ENCODE assay signal across 11 cellular contexts in genomic region chr7:155669717-155670505, GRCh38. TPM values are rescaled to one million over a fixed set of nuclear protein-coding genes. Genes with fewer than 3 reads are reported as not detected.
DNase-seq lines count a peak whose midpoint lies in the region; ATAC-seq, FAIRE-seq and TF ChIP-seq lines count a peak whose summit lies in the region.
"Had no signal": no experiment of that assay in that cellular context is flagged by ENCODE, and none has a peak within 500 bp of the region (broad histone marks: within the 10 kb centered on the region; RNA-seq: fewer than 3 reads in every experiment).

No MANE protein-coding gene starts in this region.

- H3K4me3 ChIP-seq in GM12878 (no peak overlapping the region), Peyer's patch (no peak overlapping the region)

- H3K4me1 ChIP-seq in GM12878 (ENCODE audit: control insufficient read depth, insufficient read depth, low read length) (no peaks in the 10 kb centered on the region; the same call in 1 of the 2 replicates), Peyer's patch (peaks cover 0 to 20% (median 0%) of the 10 kb centered on the region in 4 donors)

- H3K27me3 Mint-ChIP-seq in type B pancreatic cell = no peaks in the 10 kb centered on the region

- H3K9ac ChIP-seq in GM12878 (ENCODE audit: control insufficient read depth, insufficient read depth, low read length) = no peak overlapping the region

- H3K9me3 ChIP-seq in GM12878 (replicated peaks; ENCODE audit: control insufficient read depth, insufficient read depth, low read length) (no peaks in the 10 kb centered on the region; the same call in 2 of the 3 replicates), Peyer's patch (no peaks in the 10 kb centered on the region)

- no peaks in the 10 kb centered on the region for H3K36me3 Mint-ChIP-seq in activated naive CD4-positive, alpha-beta T cell treated with anti-CD3 and anti-CD28 coated beads, Interleukin-2, amount 50 U/mL, for 72 hours
- H3K36me3 Mint-ChIP-seq in type B pancreatic cell = peaks cover 19% of the 10 kb centered on the region

- peak overlapping the region; percentile 1 to 29 for H3K27ac Mint-ChIP-seq in activated naive CD4-positive, alpha-beta T cell treated with anti-CD3 and anti-CD28 coated beads, Interleukin-2, amount 50 U/mL, for 72 hours
- peak overlapping the region; percentile 2 for H3K27ac Mint-ChIP-seq in type B pancreatic cell

- H3K4me1 Mint-ChIP-seq in type B pancreatic cell (ENCODE audit: unreplicated experiment) = peaks cover 27% of the 10 kb centered on the region

- H3K27ac ChIP-seq in GM12878 (ENCODE audit: control insufficient read depth, insufficient read depth) (no peak overlapping the region), Peyer's patch (no peak overlapping the region)

- DNase-seq in activated naive CD4-positive, alpha-beta T cell treated with anti-CD3 and anti-CD28 coated beads, Interleukin-2, amount 50 U/mL, for 72 hours (ENCODE audit: low spot score in 2 of 2) = no peak
- no peak for DNase-seq in activated naive CD4-positive, alpha-beta T cell treated with anti-CD3 and anti-CD28 coated beads, Interleukin-2, amount 50 U/mL, for 16 hours
- no peak for DNase-seq in GM12878 (ENCODE audit: low read depth, low spot score)
- peak; percentile 39 for DNase-seq in iPS-NIHi7 (ENCODE audit: extremely low spot score)
- no peak for DNase-seq in type B pancreatic cell (ENCODE audit: extremely low spot score, unreplicated experiment)
- DNase-seq in Peyer's patch = no peak
- DNase-seq in NCI-H524 (lab: John Stamatoyannopoulos, UW) = no peak
- DNase-seq: amniotic stem cell, NCI-H1417, T1000 had no signal

- RAD21 ChIA-PET in GM12878 (lab: Charles Lee; ENCODE audit: unreplicated experiment) = no interaction called here

- TF ChIP-seq EP300 in GM12878 (IDR thresholded peaks at IDR 0.05; ENCODE audit: borderline replicate concordance in 1 of 2, control insufficient read depth in 1 of 2, low read depth in 2 of 2, low read length in 2 of 2) = no peak

- SMC1A ChIA-PET in GM12878 (lab: Charles Lee; ENCODE audit: uncharacterized antibody, unreplicated experiment) = interaction anchor here (0.7 to 1.5 kb wide), 4 partner anchors 9 to 97 kb away, joined by 3 to 4 read pairs (median 4); no protein-coding TSS in a partner anchor

- BruUV-seq in GM12878 (replicated peaks; lab: Mats Ljungman, UMichigan) = no TSS peak

- no peak overlapping the region for H3K4me3 Mint-ChIP-seq in type B pancreatic cell

- H3K36me3 ChIP-seq in GM12878 (ENCODE audit: control insufficient read depth in 2 of 2, insufficient read depth in 2 of 2, low read length in 1 of 2) = peaks cover 7 to 34% of the 10 kb centered on the region in 2 experiments
- H3K36me3 ChIP-seq in Peyer's patch = peaks cover 0 to 19% (median 0%) of the 10 kb centered on the region in 3 donors

- H3K9me3 Mint-ChIP-seq in activated naive CD4-positive, alpha-beta T cell treated with anti-CD3 and anti-CD28 coated beads, Interleukin-2, amount 50 U/mL, for 72 hours = no peaks in the 10 kb centered on the region
- H3K9me3 Mint-ChIP-seq in type B pancreatic cell = no peaks in the 10 kb centered on the region

- in situ Hi-C loops in GM12878 (cut with MboI) = no loop called here

- FAIRE-seq in GM12878 (lab: Jason Lieb, UNC) = no peak

- H3K27me3 ChIP-seq in GM12878 (replicated peaks in 1 of 2; ENCODE audit: control insufficient read depth in 2 of 2, insufficient read depth in 2 of 2, low read length in 1 of 2) (no peaks in the 10 kb centered on the region), Peyer's patch (no peaks in the 10 kb centered on the region)

- TF ChIP-seq POLR2A in GM12878 (IDR thresholded peaks at IDR 0.05; ENCODE audit: low read depth, low read length) (no peak), Peyer's patch (IDR thresholded peaks at IDR 0.05) (no peak)

- POLR2A ChIA-PET in GM12878 (lab: Charles Lee) = interaction anchor here (0.8 kb wide), 1 partner anchor 15 kb away, joined by 3 read pairs; no protein-coding TSS in a partner anchor

- TF ChIP-seq RAD21 in GM12878 (IDR thresholded peaks at IDR 0.05; ENCODE audit: insufficient read depth, low read depth, low read length) = no peak

- H4K20me1 ChIP-seq in GM12878 (ENCODE audit: control insufficient read depth, insufficient read depth) = peaks cover 6% of the 10 kb centered on the region; the same call in 1 of the 2 replicates

- intact Hi-C loops in GM12878 (cut with micrococcal nuclease; ENCODE audit: unreplicated experiment) = no loop called here

- CTCF ChIA-PET in GM12878 (lab: Yijun Ruan, JAX) = interaction anchor here (1.1 to 1.5 kb wide), 2 partner anchors 9 to 12 kb away, joined by 3 to 4 read pairs; no protein-coding TSS in a partner anchor

- ATAC-seq in activated naive CD4-positive, alpha-beta T cell treated with anti-CD3 and anti-CD28 coated beads, Interleukin-2, amount 50 U/mL, for 72 hours = peak in 1 of 2 donors; percentile 34
- peak; percentile 27; the same call in 1 of the 3 replicates for ATAC-seq in GM12878
- no peak for ATAC-seq in GM18520 (IDR thresholded peaks at IDR 0.05; ENCODE audit: unreplicated experiment)

- WGBS in GM12878 (ENCODE audit: insufficient coverage, insufficient replicate concordance, low lambda C conversion rate, missing lambda C conversion rate) = 88% methylated on average over 11 of the region's 11 CpGs

- TF ChIP-seq CTCF in GM12878 (IDR thresholded peaks at IDR 0.05 in 2 of 3, conservative IDR thresholded peaks at IDR 0.05 in 1 of 3; ENCODE audit: control insufficient read depth in 2 of 3, extremely low read depth in 1 of 3, insufficient read depth in 1 of 3, low read depth in 3 of 3, low read length in 3 of 3) (no peak), type B pancreatic cell (conservative IDR thresholded peaks at IDR 0.05) (no peak), Peyer's patch (IDR thresholded peaks at IDR 0.05) (no peak)

- no peak overlapping the region for H3K4me2 ChIP-seq in GM12878 (ENCODE audit: control insufficient read depth, insufficient read depth)

- peaks cover 65% of the 10 kb centered on the region for H3K79me2 ChIP-seq in GM12878 (ENCODE audit: control insufficient read depth, insufficient read depth, low read length)

- H2AFZ ChIP-seq in GM12878 (ENCODE audit: control insufficient read depth, low read depth, low read length) = no peak overlapping the region

TF ChIP-seq in GM12878, 131 proteins besides CTCF, POLR2A, EP300 and RAD21 (continues in another document):
- no peak for TF ChIP-seq ETV6 (conservative IDR thresholded peaks at IDR 0.05 in 1 of 2, IDR thresholded peaks at IDR 0.05 in 1 of 2; ENCODE audit: borderline replicate concordance in 1 of 2, low read depth in 1 of 2)
- TF ChIP-seq MAX (IDR thresholded peaks at IDR 0.05; ENCODE audit: low read depth, low read length) = no peak
- no peak for TF ChIP-seq HSF1 (IDR thresholded peaks at IDR 0.05; ENCODE audit: low read depth, low read length)
- TF ChIP-seq BCL11A (IDR thresholded peaks at IDR 0.05; ENCODE audit: low read depth, low read length) = no peak

RNA-seq across cellular contexts. Expression of gene RBM33, which starts 25.4 kb away (rescaled TPM):
- 10 to 100 TPM; 74.7 to 76.1 TPM for total RNA-seq in activated naive CD4-positive, alpha-beta T cell treated with anti-CD3 and anti-CD28 coated beads, Interleukin-2, amount 50 U/mL, for 72 hours
- 246 and 254 TPM in 2 replicates for total RNA-seq in GM12878 (2013; cell fraction: nucleolus; rRNA removed)
- total RNA-seq in GM12878 (2014; rRNA removed) (24.6 and 27.2 TPM in 2 replicates), GM12878 (2014; rRNA removed; fragmentation: Illumina TruSeq; extraction: Trizol) (22.2 and 23.6 TPM in 2 replicates), GM12878 (2021) (62.0 and 67.2 TPM in 2 replicates), type B pancreatic cell (ENCODE audit: low replicate concordance) (60.2 and 67.2 TPM in 2 replicates), Peyer's patch (100 to 1,000 TPM in 3 of 4 donors, 10 to 100 TPM in 1; 87.4 to 191 (median 123) TPM)
- 21.1 TPM for polyA plus RNA-seq in GM12878 (2011; ENCODE audit: low read depth)
- polyA plus RNA-seq in GM12878 (2011; rRNA removed) (17.4 and 22.6 TPM in 2 replicates), GM12878 (2014; fragmentation: Illumina TruSeq; extraction: Trizol) (21.9 and 26.1 TPM in 2 replicates), GM12878 (2014; fragmentation: Nextera tagmentation; extraction: Ambion mirVana) (1 to 10 TPM; 4.7 to 5.6 TPM), GM12878 (2014; rRNA removed) (25.1 and 32.9 TPM in 2 replicates), GM12878 (2016; fragmentation: Nextera tagmentation; extraction: Ambion mirVana) (10 to 100 TPM; 55.5 to 60.3 TPM)
- polyA plus RNA-seq in GM12878 (2011; cell fraction: cytosol; rRNA removed) = 12.2 and 15.6 TPM in 2 replicates
- polyA plus RNA-seq in GM12878 (2011; cell fraction: nucleus; rRNA removed) = 85.8 and 102 TPM in 2 replicates
- 30.2 and 32.3 TPM in 2 replicates for polyA plus RNA-seq in GM12878 (2012)
- 22.2 and 30.2 TPM in 2 replicates for polyA minus RNA-seq in GM12878 (2011; rRNA and poly(A)+ RNA removed)
- polyA minus RNA-seq in GM12878 (2011; cell fraction: cytosol; rRNA and poly(A)+ RNA removed) = 16.7 and 18.6 TPM in 2 replicates
- polyA minus RNA-seq in GM12878 (2011; cell fraction: nucleus; rRNA and poly(A)+ RNA removed) = 45.2 and 78.7 TPM in 2 replicates
